In the genomic region with DNA sequence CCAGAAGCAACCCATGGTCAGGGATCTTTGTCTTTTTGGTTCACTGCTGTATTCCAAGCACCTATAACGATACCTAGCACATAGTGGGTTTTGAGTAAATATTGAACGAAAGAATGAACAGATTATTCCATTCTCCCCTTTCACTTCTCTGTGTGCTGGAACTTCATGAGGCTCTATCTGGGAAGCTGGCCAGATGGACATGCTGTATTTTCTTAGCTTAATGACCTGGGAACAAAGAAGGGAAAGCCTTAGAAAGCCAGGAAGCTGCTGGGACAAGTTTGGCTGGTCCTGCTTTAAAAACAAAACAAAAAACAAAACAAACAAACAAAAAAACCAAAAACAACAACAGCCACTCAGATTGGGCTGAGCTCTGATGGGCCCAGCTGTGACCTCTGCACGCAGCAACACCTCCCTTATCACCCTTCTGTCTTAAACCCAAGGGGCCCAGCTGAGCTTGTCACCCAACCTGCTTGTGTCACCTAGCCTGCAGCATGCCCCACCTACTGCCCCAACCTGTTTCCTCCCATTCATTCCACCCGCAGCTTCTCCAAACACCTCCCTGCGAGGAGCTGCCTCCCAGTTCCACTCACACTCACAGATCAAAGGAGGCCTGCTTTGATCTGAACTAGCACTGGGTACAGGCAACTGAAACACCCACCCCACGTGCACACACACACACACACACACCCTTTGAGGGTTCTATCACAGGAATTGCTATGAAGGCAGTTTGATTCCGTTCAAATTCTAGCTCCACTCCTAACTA, we compare ENCODE assay signal across 9 cellular contexts. TPM values are rescaled to one million over a fixed set of nuclear protein-coding genes. Genes with fewer than 3 reads are reported as not detected.
DNase-seq lines count a peak whose midpoint lies in the region; ATAC-seq and TF ChIP-seq lines count a peak whose summit lies in the region.
"Had no signal": no experiment of that assay in that cellular context is flagged by ENCODE, and none has a peak within 500 bp of the region (broad histone marks: within the 10 kb centered on the region; RNA-seq: fewer than 3 reads in every experiment).

No MANE protein-coding gene starts in this region.

- no peaks in the 10 kb centered on the region for H3K36me3 ChIP-seq in HCT116 (ENCODE audit: control insufficient read depth in 1 of 2, insufficient read depth in 2 of 2, low read length in 2 of 2)
- H3K36me3 ChIP-seq in left ventricle myocardium inferior = no peaks in the 10 kb centered on the region
- H3K36me3 ChIP-seq: cardiac muscle cell had no signal

- H3K27me3 ChIP-seq in HCT116 (ENCODE audit: insufficient read depth, low read length) (no peaks in the 10 kb centered on the region), left ventricle myocardium inferior (ENCODE audit: low read depth) (no peaks in the 10 kb centered on the region)
- H3K27me3 ChIP-seq: cardiac muscle cell had no signal

- no TSS peak for BruUV-seq in HCT116 (replicated peaks; lab: Mats Ljungman, UMichigan)

- H3K4me1 ChIP-seq in HCT116 (ENCODE audit: control insufficient read depth in 1 of 2, insufficient read depth in 2 of 2, low read length in 2 of 2) = peaks cover 10 to 14% of the 10 kb centered on the region in 2 experiments; a peak in 2 of 4 replicates
- H3K4me1 ChIP-seq in left ventricle myocardium inferior = peaks cover 25% of the 10 kb centered on the region

- DNase-seq in HCT116 (ENCODE audit: low read depth, low spot score) (no peak), astrocyte of the hippocampus (ENCODE audit: low read depth, low spot score) (peak; percentile 78), left ventricle myocardium inferior (no peak), pulmonary artery endothelial cell (ENCODE audit: low read depth, low spot score) (peak; percentile 26), foreskin melanocyte (no peak), epidermal melanocyte (ENCODE audit: insufficient read length, low spot score) (no peak)
- DNase-seq: NCI-H446 treated with DMSO at 0.1 percent for 48 hours had no signal

- no peak overlapping the region for H3K27ac ChIP-seq in HCT116 (ENCODE audit: low read depth, low read length)
- peak overlapping the region; percentile 56 for H3K27ac ChIP-seq in left ventricle myocardium inferior (replicated peaks)
- H3K27ac ChIP-seq: cardiac muscle cell had no signal

- H2AFZ ChIP-seq in HCT116 (ENCODE audit: low read depth, low read length, poor library complexity, severe bottlenecking) = no peak overlapping the region

- ATAC-seq in HCT116 (peak; percentile 41), HG03108 (IDR thresholded peaks at IDR 0.05; ENCODE audit: unreplicated experiment) (no peak)

- intact Hi-C loops in HCT116 (cut with micrococcal nuclease) = no loop called here
- intact Hi-C loops in left ventricle myocardium inferior (cut with micrococcal nuclease) = no loop called here

- H3K9me3 ChIP-seq in HCT116 (ENCODE audit: control insufficient read depth in 1 of 2, insufficient read depth in 1 of 2, low read depth in 1 of 2, low read length in 2 of 2) (no peaks in the 10 kb centered on the region), left ventricle myocardium inferior (replicated peaks) (no peaks in the 10 kb centered on the region)

- H3K9me2 ChIP-seq in HCT116 (ENCODE audit: insufficient read depth) = no peaks in the 10 kb centered on the region

- H4K20me1 ChIP-seq in HCT116 (ENCODE audit: insufficient read depth) = no peaks in the 10 kb centered on the region

- TF ChIP-seq POLR2A in HCT116 (IDR thresholded peaks at IDR 0.05; ENCODE audit: borderline replicate concordance, extremely low read depth, insufficient read depth, insufficient read length) = no peak

- peak overlapping the region; percentile 17; the same call in 1 of the 2 replicates for H3K4me2 ChIP-seq in HCT116 (ENCODE audit: low read length)

- TF ChIP-seq CTCF in HCT116 (IDR thresholded peaks at IDR 0.05 in 2 of 3, conservative IDR thresholded peaks at IDR 0.05 in 1 of 3; ENCODE audit: borderline replicate concordance in 1 of 3, insufficient read depth in 1 of 3, low read depth in 2 of 3, low read length in 2 of 3) = no peak
- TF ChIP-seq CTCF in left ventricle myocardium inferior (IDR thresholded peaks at IDR 0.05; ENCODE audit: borderline replicate concordance) = no peak

- POLR2A ChIA-PET in HCT116 (lab: Charles Lee) = interaction anchor here (1.2 kb wide), 1 partner anchor 10 kb away, joined by 3 read pairs; no protein-coding TSS in a partner anchor

- H3K79me2 ChIP-seq in HCT116 (ENCODE audit: insufficient read depth, low read length) = no peaks in the 10 kb centered on the region

- CTCF ChIA-PET in HCT116 (lab: Charles Lee) = interaction anchor here (1.0 to 2.4 kb wide), 2 partner anchors 27 to 46 kb away, joined by 3 to 6 read pairs; no protein-coding TSS in a partner anchor

- TF ChIP-seq RAD21 in HCT116 (IDR thresholded peaks at IDR 0.05; ENCODE audit: low read depth) = no peak

- no peak overlapping the region for H3K4me3 ChIP-seq in HCT116 (replicated peaks in 1 of 2; ENCODE audit: low read depth in 1 of 2, low read length in 2 of 2)
- H3K4me3 ChIP-seq in left ventricle myocardium inferior = no peak overlapping the region
- H3K4me3 ChIP-seq: cardiac muscle cell had no signal

- no peak overlapping the region for H3K9ac ChIP-seq in HCT116 (ENCODE audit: low read length)

- RAD21 ChIA-PET in HCT116 (lab: Charles Lee; ENCODE audit: low non-redundant PET in 1 of 2, low total read pairs in 2 of 2, uncharacterized antibody in 2 of 2, unreplicated experiment in 2 of 2) = no interaction called here

TF ChIP-seq in HCT116, 20 proteins besides CTCF, POLR2A, EP300 and RAD21:
- TF ChIP-seq MAX (IDR thresholded peaks at IDR 0.05) (no peak; the same call in 1 of the 2 replicates), FOSL1 (IDR thresholded peaks at IDR 0.05; ENCODE audit: low read depth) (no peak), POLR2AphosphoS5 (IDR thresholded peaks at IDR 0.05; ENCODE audit: low read depth, low read length) (no peak), EZH2 (IDR thresholded peaks at IDR 0.05) (no peak), SIN3A (IDR thresholded peaks at IDR 0.05; ENCODE audit: low read depth) (no peak), EGR1 (IDR thresholded peaks at IDR 0.05; ENCODE audit: low read depth) (no peak), ELF1 (IDR thresholded peaks at IDR 0.05; ENCODE audit: borderline replicate concordance, low read depth) (no peak), CEBPB (IDR thresholded peaks at IDR 0.05; ENCODE audit: low read depth) (no peak), JUND (IDR thresholded peaks at IDR 0.05) (no peak), TCF7L2 (IDR thresholded peaks at IDR 0.05; ENCODE audit: borderline replicate concordance, extremely low read depth, insufficient read depth, insufficient read length) (peak; percentile 61), EZH2phosphoT487 (IDR thresholded peaks at IDR 0.05; ENCODE audit: borderline replicate concordance) (no peak), CBX3 (IDR thresholded peaks at IDR 0.05; ENCODE audit: low read depth) (0 out of 2 replicates have a peak, but pooled peaks have one; percentile 31), SRF (IDR thresholded peaks at IDR 0.05; ENCODE audit: low read depth) (no peak)

RNA-seq across cellular contexts. Expression of gene SLC30A1, which starts 37.1 kb away (rescaled TPM):
- 9.7 TPM for total RNA-seq in HCT116 (2021; ENCODE audit: unreplicated experiment)
- polyA plus RNA-seq in HCT116 (2012) = 3.6 and 5.0 TPM in 2 replicates
- 11.5 TPM for total RNA-seq in left ventricle myocardium inferior
- total RNA-seq in pulmonary artery endothelial cell = 14.3 and 22.4 TPM in 2 replicates

RNA-seq across cellular contexts. Expression of gene RD3, which starts 49.9 kb away (rescaled TPM):
- not detected for total RNA-seq in HCT116 (2021; ENCODE audit: unreplicated experiment)
- not detected in 2 replicates for polyA plus RNA-seq in HCT116 (2012)
- not detected for total RNA-seq in left ventricle myocardium inferior
- not detected in 2 replicates for total RNA-seq in pulmonary artery endothelial cell
- total RNA-seq: cardiac muscle cell had no signal

Comparison
In these comparisons a context has a peak if more than half of its experiments do, and no peak if none do; other contexts are left out.
1. DNase-seq: peak in astrocyte of the hippocampus (single experiment) and pulmonary artery endothelial cell (single experiment); none in HCT116 (single experiment), left ventricle myocardium inferior (single experiment), foreskin melanocyte (single experiment) and epidermal melanocyte (single experiment).